ENCODE assay signal across 8 cellular contexts in genomic region chr3:186807231-186807630, GRCh38. TPM values are rescaled to one million over a fixed set of nuclear protein-coding genes. Genes with fewer than 3 reads are reported as not detected.
DNase-seq lines count a peak whose midpoint lies in the region; ATAC-seq and TF ChIP-seq lines count a peak whose summit lies in the region.

No MANE protein-coding gene starts in this region.

- no peaks in the 10 kb centered on the region for H3K9me3 Mint-ChIP-seq in activated T-helper 2 cell treated with anti-CD3 and anti-CD28 coated beads, Interferon-gamma antibody, Interleukin-2, Interleukin-4, amounts not matched to agents 10 μg/mL and 5 μg/mL and 100 μg/mL, durations not matched to agents 14 hours and 24 hours and 36 hours

- no peak overlapping the region for H3K27ac ChIP-seq in ACC112 (ENCODE audit: low read depth, low read length)
- H3K27ac ChIP-seq in right lobe of liver: no peak overlapping the region

- H3K4me3 ChIP-seq in ACC112 (ENCODE audit: low read depth, low read length): peak overlapping the region; percentile 95
- H3K4me3 ChIP-seq in HFF-Myc (replicated peaks; ENCODE audit: low read depth, low read length): peak overlapping the region; percentile 73
- peak overlapping the region in 2 of 3 donors; percentile 82 to 84 for H3K4me3 ChIP-seq in right lobe of liver

- peaks cover 23% of the 10 kb centered on the region for H3K4me1 Mint-ChIP-seq in activated T-helper 2 cell treated with anti-CD3 and anti-CD28 coated beads, Interferon-gamma antibody, Interleukin-2, Interleukin-4, amounts not matched to agents 10 μg/mL and 5 μg/mL and 100 μg/mL, durations not matched to agents 14 hours and 24 hours and 36 hours (ENCODE audit: low read depth)

- no peaks in the 10 kb centered on the region for H3K27me3 Mint-ChIP-seq in activated T-helper 2 cell treated with anti-CD3 and anti-CD28 coated beads, Interferon-gamma antibody, Interleukin-2, Interleukin-4, amounts not matched to agents 10 μg/mL and 5 μg/mL and 100 μg/mL, durations not matched to agents 14 hours and 24 hours and 36 hours (ENCODE audit: low read depth)

- no peak overlapping the region for H2AFZ ChIP-seq in ACC112 (ENCODE audit: low read length, unreplicated experiment)

- H3K27ac Mint-ChIP-seq in activated T-helper 2 cell treated with anti-CD3 and anti-CD28 coated beads, Interferon-gamma antibody, Interleukin-2, Interleukin-4, amounts not matched to agents 10 μg/mL and 5 μg/mL and 100 μg/mL, durations not matched to agents 14 hours and 24 hours and 36 hours: peak overlapping the region; percentile 85

- no peak for DNase-seq in HFF-Myc (ENCODE audit: extremely low read depth, low read depth)
- DNase-seq in activated T-helper 2 cell treated with anti-CD3 and anti-CD28 coated beads, Interferon-gamma antibody, Interleukin-2, Interleukin-4, amounts not matched to agents 10 μg/mL and 5 μg/mL and 100 μg/mL, durations not matched to agents 14 hours and 24 hours and 36 hours (ENCODE audit: low spot score): no peak
- no peak for DNase-seq in right lobe of liver
- no peak for DNase-seq in NCI-H1092 treated with DMSO at 0.1 percent for 48 hours (lab: John Stamatoyannopoulos, UW)
- no peak for DNase-seq in nucleus accumbens (lab: John Stamatoyannopoulos, UW)
- no peak for DNase-seq in stimulated activated CD4-positive, alpha-beta T cell treated with anti-CD3 and anti-CD28 coated beads, Interleukin-1b, Interleukin-23, amount 100 ng/mL, for 48 hours

- no peak for TF ChIP-seq POLR2A in right lobe of liver (IDR thresholded peaks at IDR 0.05)

- H3K36me3 Mint-ChIP-seq in activated T-helper 2 cell treated with anti-CD3 and anti-CD28 coated beads, Interferon-gamma antibody, Interleukin-2, Interleukin-4, amounts not matched to agents 10 μg/mL and 5 μg/mL and 100 μg/mL, durations not matched to agents 14 hours and 24 hours and 36 hours (ENCODE audit: low read depth): peaks cover 24% of the 10 kb centered on the region

- intact Hi-C loops in activated T-helper 2 cell treated with anti-CD3 and anti-CD28 coated beads, Interferon-gamma antibody, Interleukin-2, Interleukin-4, amounts not matched to agents 10 μg/mL and 5 μg/mL and 100 μg/mL, durations not matched to agents 14 hours and 24 hours and 36 hours (cut with micrococcal nuclease): loop anchor here (2.0 to 10.0 kb wide), 2 partner anchors 20 to 552 kb away; no protein-coding TSS in a partner anchor
- intact Hi-C loops in right lobe of liver (cut with DNase I): no loop called here

- peaks cover 23% of the 10 kb centered on the region for H3K79me2 ChIP-seq in ACC112 (ENCODE audit: control insufficient read depth, insufficient read depth, low read length, unreplicated experiment)

- ATAC-seq in right lobe of liver (no peak), HG03025 (IDR thresholded peaks at IDR 0.05; ENCODE audit: low FRiP score, unreplicated experiment) (no peak)

- WGBS in right lobe of liver (ENCODE audit: insufficient coverage, low coverage, low lambda C conversion rate, missing lambda C conversion rate): 32% methylated on average over 5 of the region's 5 CpGs

- peaks cover 18% of the 10 kb centered on the region for H3K4me1 ChIP-seq in ACC112 (ENCODE audit: control insufficient read depth, insufficient read depth, low read length, unreplicated experiment)
- H3K4me1 ChIP-seq in right lobe of liver: peaks cover 0 to 15% (median 6%) of the 10 kb centered on the region in 4 donors

- no peaks in the 10 kb centered on the region for H3K9me3 ChIP-seq in right lobe of liver

- H3K27me3 ChIP-seq in ACC112 (ENCODE audit: insufficient read depth, low read length): no peaks in the 10 kb centered on the region
- no peaks in the 10 kb centered on the region for H3K27me3 ChIP-seq in right lobe of liver

- H3K36me3 ChIP-seq in ACC112 (ENCODE audit: insufficient read depth, low read length) (peaks cover 9% of the 10 kb centered on the region; the same call in 1 of the 2 replicates), right lobe of liver (no peaks in the 10 kb centered on the region)

- peak overlapping the region; percentile 90 for H3K4me3 Mint-ChIP-seq in activated T-helper 2 cell treated with anti-CD3 and anti-CD28 coated beads, Interferon-gamma antibody, Interleukin-2, Interleukin-4, amounts not matched to agents 10 μg/mL and 5 μg/mL and 100 μg/mL, durations not matched to agents 14 hours and 24 hours and 36 hours (ENCODE audit: low read depth)

- no peak for TF ChIP-seq CTCF in HFF-Myc (IDR thresholded peaks at IDR 0.05; ENCODE audit: low read depth, low read length, missing control alignments)
- no peak for TF ChIP-seq CTCF in right lobe of liver (IDR thresholded peaks at IDR 0.05)

RNA-seq across cellular contexts. Expression of gene RFC4, which starts 0.9 kb away (rescaled TPM):
- total RNA-seq in activated T-helper 2 cell treated with anti-CD3 and anti-CD28 coated beads, Interferon-gamma antibody, Interleukin-2, Interleukin-4, amounts not matched to agents 10 μg/mL and 5 μg/mL and 100 μg/mL, durations not matched to agents 14 hours and 24 hours and 36 hours: 97.2 and 105 TPM in 2 replicates
- total RNA-seq in right lobe of liver: 10 to 100 TPM in 2 of 6 experiments, 1 to 10 TPM in 4; 4.6 to 17.4 (median 5.6) TPM

RNA-seq across cellular contexts. Expression of gene EIF4A2, which starts 23.9 kb away (rescaled TPM):
- 445 and 450 TPM in 2 replicates for total RNA-seq in activated T-helper 2 cell treated with anti-CD3 and anti-CD28 coated beads, Interferon-gamma antibody, Interleukin-2, Interleukin-4, amounts not matched to agents 10 μg/mL and 5 μg/mL and 100 μg/mL, durations not matched to agents 14 hours and 24 hours and 36 hours
- total RNA-seq in right lobe of liver: 100 to 1,000 TPM in 5 of 6 experiments, 10 to 100 TPM in 1; 98.9 to 234 (median 131) TPM

RNA-seq across cellular contexts. Expression of gene ADIPOQ, which starts 35.3 kb away (rescaled TPM):
- not detected in 2 replicates for total RNA-seq in activated T-helper 2 cell treated with anti-CD3 and anti-CD28 coated beads, Interferon-gamma antibody, Interleukin-2, Interleukin-4, amounts not matched to agents 10 μg/mL and 5 μg/mL and 100 μg/mL, durations not matched to agents 14 hours and 24 hours and 36 hours
- total RNA-seq in right lobe of liver: not detected
